27 cellular contexts compared by ENCODE assay signal in genomic region chr13:54092686-54093085, GRCh38.
"Had no signal": no experiment of that assay in that cellular context is flagged by ENCODE, and none has a peak within 500 bp of the region (broad histone marks: within the 10 kb centered on the region; RNA-seq: fewer than 3 reads in every experiment).

No MANE protein-coding gene starts in this region.

- H3K4me1 Mint-ChIP-seq: naive thymus-derived CD8-positive, alpha-beta T cell; nephron progenitor cell; stimulated activated effector memory CD8-positive, alpha-beta T cell treated with anti-CD3 and anti-CD28 coated beads, Interleukin-12 subunit alpha, Interleukin-12 subunit beta, amount 100 ng/mL, for 72 hours had no signal

- H3K4me3 Mint-ChIP-seq: effector memory CD8-positive, alpha-beta T cell; naive thymus-derived CD8-positive, alpha-beta T cell; nephron progenitor cell; stimulated activated effector memory CD8-positive, alpha-beta T cell treated with anti-CD3 and anti-CD28 coated beads, Interleukin-12 subunit alpha, Interleukin-12 subunit beta, amount 100 ng/mL, for 72 hours had no signal

- ATAC-seq: effector memory CD8-positive, alpha-beta T cell; heart right ventricle; left colon; naive thymus-derived CD8-positive, alpha-beta T cell; pancreas; right lobe of liver; stimulated activated effector memory CD8-positive, alpha-beta T cell treated with anti-CD3 and anti-CD28 coated beads, Interleukin-12 subunit alpha, Interleukin-12 subunit beta, amount 100 ng/mL, for 72 hours had no signal

- H3K27me3 ChIP-seq: esophagus squamous epithelium, heart right ventricle, neutrophil, pancreas, right lobe of liver, testis, tibial artery, vagina had no signal

- H3K27me3 Mint-ChIP-seq: effector memory CD8-positive, alpha-beta T cell; naive thymus-derived CD8-positive, alpha-beta T cell had no signal

- H3K4me1 ChIP-seq: esophagus squamous epithelium, heart right ventricle, left ventricle myocardium inferior, lower lobe of right lung, pancreas, right lobe of liver, testis, tibial artery, vagina had no signal

- H3K36me3 Mint-ChIP-seq: naive thymus-derived CD8-positive, alpha-beta T cell; stimulated activated effector memory CD8-positive, alpha-beta T cell treated with anti-CD3 and anti-CD28 coated beads, Interleukin-12 subunit alpha, Interleukin-12 subunit beta, amount 100 ng/mL, for 72 hours had no signal

- H3K9me3 ChIP-seq: esophagus squamous epithelium, lower lobe of right lung, neutrophil, pancreas, right lobe of liver, testis, tibial artery, vagina had no signal

- H3K27ac ChIP-seq: esophagus squamous epithelium, heart right ventricle, left ventricle myocardium inferior, lower lobe of right lung, neutrophil, pancreas, right lobe of liver, testis, tibial artery, vagina had no signal

- H3K36me3 ChIP-seq: esophagus squamous epithelium, heart right ventricle, left ventricle myocardium inferior, lower lobe of right lung, neutrophil, pancreas, right lobe of liver, tibial artery, vagina had no signal

- H3K27ac Mint-ChIP-seq: effector memory CD8-positive, alpha-beta T cell; naive thymus-derived CD8-positive, alpha-beta T cell; nephron progenitor cell; stimulated activated effector memory CD8-positive, alpha-beta T cell treated with anti-CD3 and anti-CD28 coated beads, Interleukin-12 subunit alpha, Interleukin-12 subunit beta, amount 100 ng/mL, for 72 hours had no signal

- H3K4me3 ChIP-seq: esophagus squamous epithelium, heart right ventricle, left ventricle myocardium inferior, lower lobe of right lung, pancreas, right lobe of liver, smooth muscle cell, testis, tibial artery, vagina had no signal

- DNase-seq: cortex of kidney; effector memory CD8-positive, alpha-beta T cell; erythroblast; esophagus squamous epithelium; foreskin melanocyte; glutamatergic neuron; heart right ventricle; hippocampal formation; kidney glomerular epithelial cell; left colon; left ventricle myocardium inferior; lower lobe of right lung; nephron progenitor cell; retina; right lobe of liver; stimulated activated CD4-positive, alpha-beta T cell treated with anti-CD3 and anti-CD28 coated beads, Interleukin-2, amount 100 ng/mL, for 24 hours; stimulated activated CD4-positive, alpha-beta T cell treated with anti-CD3 and anti-CD28 coated beads, Interleukin-4, amount 100 ng/mL, for 24 hours; stimulated activated naive CD4-positive, alpha-beta T cell treated with Interleukin-2 at 50 U/mL for 16 hours; substantia nigra; testis; tibial artery had no signal
